ENCODE assay signal across 2 cellular contexts in the genomic region with DNA sequence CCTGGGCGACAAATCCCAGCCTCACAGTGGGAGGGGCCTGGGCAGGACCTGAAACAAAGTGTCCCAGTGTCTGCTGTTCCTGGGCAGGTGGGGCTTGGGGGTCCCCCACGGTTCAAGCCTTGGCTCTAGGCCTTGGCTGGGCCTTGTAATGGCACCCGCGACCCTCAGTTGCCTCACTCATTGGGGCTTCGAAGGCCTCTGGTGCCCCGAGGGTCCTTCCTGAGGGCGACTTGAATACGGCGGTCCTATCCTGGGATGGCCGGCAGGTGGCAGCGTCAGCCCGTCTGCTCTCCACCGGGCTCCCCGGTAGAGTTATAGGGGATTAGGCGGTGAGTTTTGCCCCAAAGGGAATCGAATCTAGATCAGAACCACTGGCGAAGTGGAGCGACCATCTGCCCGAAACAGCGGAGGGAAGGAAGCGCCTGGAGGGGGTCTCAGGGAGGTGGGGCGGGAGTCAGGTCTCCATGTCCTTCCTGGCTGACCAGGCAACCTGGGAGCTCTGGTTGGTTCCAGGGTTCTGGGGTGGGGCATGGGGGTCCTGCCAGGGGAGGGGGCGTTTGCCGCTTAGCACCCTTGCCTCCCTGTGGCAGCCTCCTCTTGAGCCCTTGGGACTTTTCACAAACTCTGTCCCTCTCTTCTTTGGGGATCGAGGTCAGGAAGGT.
A peak's percentile ranks its signal among the peaks of the same experiment; 100 is the strongest.
TF ChIP-seq lines count a peak whose summit lies in the region.

No MANE protein-coding gene starts in this region.

TF ChIP-seq in GM12891, 5 proteins besides CTCF, POLR2A, EP300 and RAD21:
- TF ChIP-seq TAF1 (IDR thresholded peaks at IDR 0.05; ENCODE audit: low read depth, low read length) (no peak), POU2F2 (IDR thresholded peaks at IDR 0.05; ENCODE audit: low read depth, low read length) (no peak), PAX5 (IDR thresholded peaks at IDR 0.05; ENCODE audit: insufficient read depth, low read length, severe bottlenecking) (no peak), SPI1 (IDR thresholded peaks at IDR 0.05; ENCODE audit: low read depth, low read length) (no peak), POLR2AphosphoS5 (IDR thresholded peaks at IDR 0.05; ENCODE audit: low read depth, low read length) (no peak)

TF ChIP-seq in GM12878, 131 proteins besides CTCF, POLR2A, EP300 and RAD21:
- 0 out of 2 replicates have a peak, but pooled peaks have one; percentile 27 for TF ChIP-seq LARP7 (IDR thresholded peaks at IDR 0.05)
- TF ChIP-seq HDGF (IDR thresholded peaks at IDR 0.05): peak; percentile 56; the same call in 1 of the 2 replicates
- no peak for TF ChIP-seq ZZZ3 (IDR thresholded peaks at IDR 0.05; ENCODE audit: control insufficient read depth, insufficient read length, low read depth)
- TF ChIP-seq CHD2 (IDR thresholded peaks at IDR 0.05; ENCODE audit: borderline replicate concordance, low read depth, low read length): 0 out of 2 replicates have a peak, but pooled peaks have one; percentile 40
- TF ChIP-seq, protein P1, sequence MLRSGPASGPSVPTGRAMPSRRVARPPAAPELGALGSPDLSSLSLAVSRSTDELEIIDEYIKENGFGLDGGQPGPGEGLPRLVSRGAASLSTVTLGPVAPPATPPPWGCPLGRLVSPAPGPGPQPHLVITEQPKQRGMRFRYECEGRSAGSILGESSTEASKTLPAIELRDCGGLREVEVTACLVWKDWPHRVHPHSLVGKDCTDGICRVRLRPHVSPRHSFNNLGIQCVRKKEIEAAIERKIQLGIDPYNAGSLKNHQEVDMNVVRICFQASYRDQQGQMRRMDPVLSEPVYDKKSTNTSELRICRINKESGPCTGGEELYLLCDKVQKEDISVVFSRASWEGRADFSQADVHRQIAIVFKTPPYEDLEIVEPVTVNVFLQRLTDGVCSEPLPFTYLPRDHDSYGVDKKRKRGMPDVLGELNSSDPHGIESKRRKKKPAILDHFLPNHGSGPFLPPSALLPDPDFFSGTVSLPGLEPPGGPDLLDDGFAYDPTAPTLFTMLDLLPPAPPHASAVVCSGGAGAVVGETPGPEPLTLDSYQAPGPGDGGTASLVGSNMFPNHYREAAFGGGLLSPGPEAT (IDR thresholded peaks at IDR 0.05; ENCODE audit: low read depth): 0 out of 2 replicates have a peak, but pooled peaks have one; percentile 26
- no peak for TF ChIP-seq ASH2L (IDR thresholded peaks at IDR 0.05; ENCODE audit: borderline replicate concordance, low read depth)
- TF ChIP-seq IKZF1 (conservative IDR thresholded peaks at IDR 0.05): peak; percentile 42
- TF ChIP-seq MEF2B (IDR thresholded peaks at IDR 0.05; ENCODE audit: partially characterized antibody, poor library complexity, severe bottlenecking): peak; percentile 16
- peak; percentile 45; the same call in 1 of the 2 replicates for TF ChIP-seq GATAD2B (conservative IDR thresholded peaks at IDR 0.05; ENCODE audit: low read depth)
- TF ChIP-seq WRNIP1 (IDR thresholded peaks at IDR 0.05; ENCODE audit: borderline replicate concordance, low read depth, low read length): no peak
- TF ChIP-seq SIN3A (IDR thresholded peaks at IDR 0.05; ENCODE audit: low read depth, low read length): no peak
- 0 out of 2 replicates have a peak, but pooled peaks have one; percentile 62 for TF ChIP-seq RB1 (IDR thresholded peaks at IDR 0.05; ENCODE audit: borderline replicate concordance)
- TF ChIP-seq SMC3 (IDR thresholded peaks at IDR 0.05; ENCODE audit: borderline replicate concordance, low read length): peak; percentile 91
- TF ChIP-seq KAT2A (conservative IDR thresholded peaks at IDR 0.05; ENCODE audit: control insufficient read depth, low read depth, low read length): no peak
- TF ChIP-seq SIX5 (IDR thresholded peaks at IDR 0.05; ENCODE audit: low read depth, low read length, severe bottlenecking): no peak
- TF ChIP-seq BHLHE40 (IDR thresholded peaks at IDR 0.05; ENCODE audit: borderline replicate concordance in 1 of 2, low read depth in 2 of 2, low read length in 1 of 2): peak; percentile 4 to 36; a peak in 1 of 4 replicates
- TF ChIP-seq, protein P2, sequence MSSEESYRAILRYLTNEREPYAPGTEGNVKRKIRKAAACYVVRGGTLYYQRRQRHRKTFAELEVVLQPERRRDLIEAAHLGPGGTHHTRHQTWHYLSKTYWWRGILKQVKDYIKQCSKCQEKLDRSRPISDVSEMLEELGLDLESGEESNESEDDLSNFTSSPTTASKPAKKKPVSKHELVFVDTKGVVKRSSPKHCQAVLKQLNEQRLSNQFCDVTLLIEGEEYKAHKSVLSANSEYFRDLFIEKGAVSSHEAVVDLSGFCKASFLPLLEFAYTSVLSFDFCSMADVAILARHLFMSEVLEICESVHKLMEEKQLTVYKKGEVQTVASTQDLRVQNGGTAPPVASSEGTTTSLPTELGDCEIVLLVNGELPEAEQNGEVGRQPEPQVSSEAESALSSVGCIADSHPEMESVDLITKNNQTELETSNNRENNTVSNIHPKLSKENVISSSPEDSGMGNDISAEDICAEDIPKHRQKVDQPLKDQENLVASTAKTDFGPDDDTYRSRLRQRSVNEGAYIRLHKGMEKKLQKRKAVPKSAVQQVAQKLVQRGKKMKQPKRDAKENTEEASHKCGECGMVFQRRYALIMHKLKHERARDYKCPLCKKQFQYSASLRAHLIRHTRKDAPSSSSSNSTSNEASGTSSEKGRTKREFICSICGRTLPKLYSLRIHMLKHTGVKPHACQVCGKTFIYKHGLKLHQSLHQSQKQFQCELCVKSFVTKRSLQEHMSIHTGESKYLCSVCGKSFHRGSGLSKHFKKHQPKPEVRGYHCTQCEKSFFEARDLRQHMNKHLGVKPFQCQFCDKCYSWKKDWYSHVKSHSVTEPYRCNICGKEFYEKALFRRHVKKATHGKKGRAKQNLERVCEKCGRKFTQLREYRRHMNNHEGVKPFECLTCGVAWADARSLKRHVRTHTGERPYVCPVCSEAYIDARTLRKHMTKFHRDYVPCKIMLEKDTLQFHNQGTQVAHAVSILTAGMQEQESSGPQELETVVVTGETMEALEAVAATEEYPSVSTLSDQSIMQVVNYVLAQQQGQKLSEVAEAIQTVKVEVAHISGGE (CRISPR knock-in tag; IDR thresholded peaks at IDR 0.05): no peak
- no peak for TF ChIP-seq NR2F1 (conservative IDR thresholded peaks at IDR 0.05)
- TF ChIP-seq YY1 (IDR thresholded peaks at IDR 0.05; ENCODE audit: low read depth, low read length): peak; percentile 47; the same call in 1 of the 2 replicates
TF ChIP-seq in GM12878: peak in this region for 11.
